Comparison of ENCODE assay signal across 24 cellular contexts in genomic region chr12:88375301-88375959, GRCh38.
DNase-seq lines count a peak whose midpoint lies in the region; ATAC-seq, FAIRE-seq and TF ChIP-seq lines count a peak whose summit lies in the region.
"Had no signal": no experiment of that assay in that cellular context is flagged by ENCODE, and none has a peak within 500 bp of the region (broad histone marks: within the 10 kb centered on the region; RNA-seq: fewer than 3 reads in every experiment).

No MANE protein-coding gene starts in this region.

- H3K79me2 ChIP-seq in mammary epithelial cell (ENCODE audit: insufficient read depth, low read length), result no peaks in the 10 kb centered on the region

- no peaks in the 10 kb centered on the region for H3K27me3 Mint-ChIP-seq in Calu3 (ENCODE audit: unreplicated experiment)

- H3K36me3 Mint-ChIP-seq in Calu3 (ENCODE audit: insufficient read depth, unreplicated experiment), result no peaks in the 10 kb centered on the region
- H3K36me3 Mint-ChIP-seq: CD4-positive, CD25-positive, alpha-beta regulatory T cell had no signal

- H3K4me1 ChIP-seq in mammary epithelial cell (ENCODE audit: insufficient read depth, low read length) (peaks cover 14% of the 10 kb centered on the region), kidney (ENCODE audit: control insufficient read depth in 1 of 2, insufficient read depth in 1 of 2, low read depth in 1 of 2, low read length in 2 of 2) (no peaks in the 10 kb centered on the region), ovary (ENCODE audit: insufficient read depth) (no peaks in the 10 kb centered on the region)
- H3K4me1 ChIP-seq: BE2C had no signal

- TF ChIP-seq CTCF in mammary epithelial cell (conservative IDR thresholded peaks at IDR 0.05 in 1 of 2, IDR thresholded peaks at IDR 0.05 in 1 of 2; ENCODE audit: extremely low read depth in 1 of 2, insufficient read depth in 1 of 2, low read depth in 1 of 2, low read length in 2 of 2), result no peak
- TF ChIP-seq CTCF in kidney (IDR thresholded peaks at IDR 0.05; ENCODE audit: borderline replicate concordance, extremely low read depth, insufficient read depth), result no peak
- no peak for TF ChIP-seq CTCF in Calu3 (IDR thresholded peaks at IDR 0.05; ENCODE audit: unreplicated experiment)
- TF ChIP-seq CTCF in ovary (IDR thresholded peaks at IDR 0.05), result no peak

- H3K9me3 ChIP-seq in mammary epithelial cell (replicated peaks; ENCODE audit: insufficient read depth, low read length), result no peaks in the 10 kb centered on the region
- H3K9me3 ChIP-seq in kidney (ENCODE audit: control insufficient read depth in 1 of 2, low read length in 2 of 2), result no peaks in the 10 kb centered on the region
- H3K9me3 ChIP-seq in ovary, result no peaks in the 10 kb centered on the region
- H3K9me3 ChIP-seq: BE2C had no signal

- no peak for ATAC-seq in GM19452 (IDR thresholded peaks at IDR 0.05; ENCODE audit: unreplicated experiment)

- H3K27me3 ChIP-seq in mammary epithelial cell (ENCODE audit: insufficient read depth, low read length), result no peaks in the 10 kb centered on the region
- H3K27me3 ChIP-seq in ovary, result no peaks in the 10 kb centered on the region
- H3K27me3 ChIP-seq: BE2C had no signal

- no peaks in the 10 kb centered on the region for H4K20me1 ChIP-seq in mammary epithelial cell (ENCODE audit: insufficient read depth, low read length)

- no peak for TF ChIP-seq POLR2A in ovary (IDR thresholded peaks at IDR 0.05)

- H3K9me3 Mint-ChIP-seq in Calu3 (ENCODE audit: low read depth, unreplicated experiment), result no peaks in the 10 kb centered on the region
- H3K9me3 Mint-ChIP-seq: CD4-positive, CD25-positive, alpha-beta regulatory T cell had no signal

- no peak overlapping the region for H3K4me3 Mint-ChIP-seq in Calu3 (ENCODE audit: low read depth, unreplicated experiment)
- H3K4me3 Mint-ChIP-seq: CD4-positive, CD25-positive, alpha-beta regulatory T cell had no signal

- H3K27ac Mint-ChIP-seq in Calu3 (ENCODE audit: unreplicated experiment), result no peak overlapping the region
- H3K27ac Mint-ChIP-seq: CD4-positive, CD25-positive, alpha-beta regulatory T cell had no signal

- dilution Hi-C loops in mammary epithelial cell (cut with HindIII; ENCODE audit: low sequenced_read_pairs), result no loop called here

- 99% methylated on average over 4 of the region's 4 CpGs for WGBS in mammary epithelial cell (ENCODE audit: low coverage, missing lambda C conversion rate)
- 95 to 98% (median 96%) methylated on average over 4 of the region's 4 CpGs for WGBS in ovary, 3 donors

- DNase-seq in HCEC 1CT (peak; percentile 58), MV-4-11 (lab: John Stamatoyannopoulos, UW) (peak; percentile 89), mammary epithelial cell (peak; percentile 50), kidney (peak; percentile 26), A172 (ENCODE audit: low spot score) (no peak), Calu3 (no peak), ovary (no peak)
- DNase-seq: 8988T; BE2C; CD4-positive, CD25-positive, alpha-beta regulatory T cell; COR-L47; GDM1; GOT3; MM.1S; NCI-H1417; NCI-H187; NCI-H2107; NCI-H510A; NCI-H748 treated with DMSO at 0.1 percent for 48 hours; NK-92 treated with Interleukin-12 subunit alpha and Interleukin-12 subunit beta, amount 100 ng/mL, for 24 hours; OCI-M1; Right ventricle myocardium superior had no signal

- H3K4me2 ChIP-seq in mammary epithelial cell (ENCODE audit: insufficient read depth, low read depth, low read length), result peak overlapping the region; percentile 12

- H3K9ac ChIP-seq in mammary epithelial cell (ENCODE audit: insufficient read depth, low read length) (no peak overlapping the region), kidney (ENCODE audit: low read length in 2 of 2) (no peak overlapping the region)

- no peak overlapping the region for H3K27ac ChIP-seq in mammary epithelial cell (ENCODE audit: insufficient read depth, low read depth, low read length)
- H3K27ac ChIP-seq in kidney (ENCODE audit: low read depth in 2 of 2, low read length in 2 of 2), result no peak overlapping the region
- no peak overlapping the region for H3K27ac ChIP-seq in ovary
- H3K27ac ChIP-seq: SK-N-MC had no signal

- in situ Hi-C loops in mammary epithelial cell (cut with MboI; ENCODE audit: low sequenced_read_pairs in 2 of 2), result no loop called here

- intact Hi-C loops in mammary epithelial cell (cut with micrococcal nuclease), result no loop called here
- intact Hi-C loops in kidney (cut with DNase I), result no loop called here
- intact Hi-C loops in Calu3 (cut with micrococcal nuclease; ENCODE audit: unreplicated experiment), result no loop called here
- intact Hi-C loops in ovary (cut with DNase I), result no loop called here

- peak overlapping the region; percentile 47 for H2AFZ ChIP-seq in mammary epithelial cell (ENCODE audit: low read depth, low read length)

- H3K4me3 ChIP-seq in mammary epithelial cell (replicated peaks in 1 of 3; ENCODE audit: insufficient read depth in 1 of 3, low read depth in 2 of 3, low read length in 3 of 3) (no peak overlapping the region), kidney (ENCODE audit: low read length in 2 of 2) (no peak overlapping the region), ovary (no peak overlapping the region)
- H3K4me3 ChIP-seq: SK-N-MC had no signal

- no TSS peak for BruUV-seq in mammary epithelial cell (replicated peaks; lab: Mats Ljungman, UMichigan)
- no TSS peak for BruUV-seq in Calu3 (replicated peaks; lab: Mats Ljungman, UMichigan)

- no peaks in the 10 kb centered on the region for H3K4me1 Mint-ChIP-seq in Calu3 (ENCODE audit: low read depth, unreplicated experiment)
- H3K4me1 Mint-ChIP-seq: CD4-positive, CD25-positive, alpha-beta regulatory T cell had no signal

- CTCF ChIA-PET in mammary epithelial cell (lab: Charles Lee; ENCODE audit: low non-redundant PET), result no interaction called here
- CTCF ChIA-PET in Calu3 (lab: Charles Lee), result no interaction called here

- no peaks in the 10 kb centered on the region for H3K36me3 ChIP-seq in mammary epithelial cell (ENCODE audit: insufficient read depth, low read length)
- no peaks in the 10 kb centered on the region for H3K36me3 ChIP-seq in kidney (ENCODE audit: control insufficient read depth in 1 of 2, insufficient read depth in 2 of 2, low read length in 2 of 2)
- no peaks in the 10 kb centered on the region for H3K36me3 ChIP-seq in ovary
- H3K36me3 ChIP-seq: BE2C had no signal

- no peak for TF ChIP-seq EP300 in ovary (IDR thresholded peaks at IDR 0.05)

- no peak for FAIRE-seq in kidney (lab: Jason Lieb, UNC)

Comparison
In these comparisons a context has a peak if more than half of its experiments do, and no peak if none do; other contexts are left out.
1. DNase-seq: peak in HCEC 1CT (single experiment), MV-4-11 (single experiment), mammary epithelial cell (single experiment) and kidney (single experiment); none in A172 (single experiment), Calu3 (single experiment) and ovary (0 of 5).